17 cellular contexts compared by ENCODE assay signal in the genomic region with DNA sequence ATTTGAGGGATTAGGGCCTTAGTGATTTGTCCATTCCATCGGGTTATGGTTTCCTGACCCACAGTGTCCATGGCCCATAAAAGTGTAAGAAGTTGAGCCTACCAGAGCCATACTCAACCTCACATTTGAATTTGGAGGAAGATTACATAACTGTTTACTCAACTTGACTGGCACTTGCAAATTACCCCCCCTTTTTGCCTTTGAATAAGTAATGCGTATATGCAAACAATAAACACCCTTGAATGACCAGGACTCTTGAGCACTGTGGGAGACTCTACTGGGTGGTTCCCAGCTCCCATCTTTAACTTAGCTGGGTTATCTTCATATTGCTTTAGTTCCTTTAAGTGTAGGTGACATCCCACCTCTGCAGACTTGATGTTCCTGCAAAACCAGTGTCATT. TPM values are rescaled to one million over a fixed set of nuclear protein-coding genes. Genes with fewer than 3 reads are reported as not detected.
A peak's percentile ranks its signal among the peaks of the same experiment; 100 is the strongest.
DNase-seq lines count a peak whose midpoint lies in the region; ATAC-seq, FAIRE-seq and TF ChIP-seq lines count a peak whose summit lies in the region.
"Had no signal": no experiment of that assay in that cellular context is flagged by ENCODE, and none has a peak within 500 bp of the region (broad histone marks: within the 10 kb centered on the region; RNA-seq: fewer than 3 reads in every experiment).

No MANE protein-coding gene starts in this region.

- TF ChIP-seq CTCF in OCI-LY1 (IDR thresholded peaks at IDR 0.05; ENCODE audit: low read length), result no peak
- TF ChIP-seq CTCF in GM12878 (IDR thresholded peaks at IDR 0.05 in 2 of 3, conservative IDR thresholded peaks at IDR 0.05 in 1 of 3; ENCODE audit: control insufficient read depth in 2 of 3, extremely low read depth in 1 of 3, insufficient read depth in 1 of 3, low read depth in 3 of 3, low read length in 3 of 3), result no peak
- no peak for TF ChIP-seq CTCF in GM13977 (IDR thresholded peaks at IDR 0.05; ENCODE audit: extremely low read depth, insufficient read depth, missing control alignments)

- TF ChIP-seq EP300 in GM12878 (IDR thresholded peaks at IDR 0.05; ENCODE audit: borderline replicate concordance in 1 of 2, control insufficient read depth in 1 of 2, low read depth in 2 of 2, low read length in 2 of 2), result no peak

- no peaks in the 10 kb centered on the region for H3K36me3 ChIP-seq in OCI-LY1 (ENCODE audit: insufficient read depth, low read length)
- H3K36me3 ChIP-seq in GM12878 (ENCODE audit: control insufficient read depth in 2 of 2, insufficient read depth in 2 of 2, low read length in 1 of 2), result no peaks in the 10 kb centered on the region
- no peaks in the 10 kb centered on the region for H3K36me3 ChIP-seq in aorta (ENCODE audit: control insufficient read depth in 1 of 2, insufficient read depth in 2 of 2, low read length in 1 of 2)
- H3K36me3 ChIP-seq: BE2C had no signal

- SMC1A ChIA-PET in GM12878 (lab: Charles Lee; ENCODE audit: uncharacterized antibody, unreplicated experiment), result interaction anchor here (1.1 to 3.6 kb wide), 4 partner anchors 12 to 169 kb away, joined by 3 to 14 read pairs (median 6); no protein-coding TSS in a partner anchor

- H3K4me2 ChIP-seq in OCI-LY1 (ENCODE audit: low read length) (peak overlapping the region; percentile 64), GM12878 (ENCODE audit: control insufficient read depth, insufficient read depth) (no peak overlapping the region)
- H3K4me2 ChIP-seq: KMS-11 had no signal

- H3F3A ChIP-seq in OCI-LY1 (ENCODE audit: insufficient read depth, low read length), result no peaks in the 10 kb centered on the region; the same call in 1 of the 2 replicates

- no peak for TF ChIP-seq RAD21 in GM12878 (IDR thresholded peaks at IDR 0.05; ENCODE audit: insufficient read depth, low read depth, low read length)

- no peaks in the 10 kb centered on the region for H3K79me2 ChIP-seq in OCI-LY1 (ENCODE audit: insufficient read depth, low read length)
- no peaks in the 10 kb centered on the region for H3K79me2 ChIP-seq in GM12878 (ENCODE audit: control insufficient read depth, insufficient read depth, low read length)

- H3K9ac ChIP-seq in OCI-LY1 (ENCODE audit: low read length) (peak overlapping the region; percentile 64), GM12878 (ENCODE audit: control insufficient read depth, insufficient read depth, low read length) (no peak overlapping the region)
- H3K9ac ChIP-seq: KMS-11 had no signal

- H3K9me3 ChIP-seq in OCI-LY1 (ENCODE audit: low read length) (no peaks in the 10 kb centered on the region), GM12878 (replicated peaks; ENCODE audit: control insufficient read depth, insufficient read depth, low read length) (no peaks in the 10 kb centered on the region; the same call in 2 of the 3 replicates), aorta (ENCODE audit: control insufficient read depth, low read length) (peaks cover under 1% of the 10 kb centered on the region)
- H3K9me3 ChIP-seq: BE2C had no signal

- POLR2A ChIA-PET in GM12878 (lab: Charles Lee), result no interaction called here

- H3K4me3 ChIP-seq in OCI-LY1 (ENCODE audit: low read depth, low read length, poor library complexity, severe bottlenecking) (peak overlapping the region; percentile 51), GM12878 (no peak overlapping the region), aorta (ENCODE audit: low read length in 2 of 2) (no peak overlapping the region)

- RAD21 ChIA-PET in GM12878 (lab: Charles Lee; ENCODE audit: unreplicated experiment), result interaction anchor here (1.6 kb wide), 1 partner anchor 55 kb away, joined by 3 read pairs; no protein-coding TSS in a partner anchor

- in situ Hi-C loops in GM12878 (cut with MboI), result no loop called here
- in situ Hi-C loops in GM13977 (cut with MboI; ENCODE audit: low pct_unique_long_range_greater_than_20kb, low sequenced_read_pairs, unreplicated experiment), result no loop called here

- intact Hi-C loops in GM12878 (cut with micrococcal nuclease; ENCODE audit: unreplicated experiment) (no loop called here), aorta (cut with DNase I) (no loop called here)

- no peaks in the 10 kb centered on the region for H3K9me2 ChIP-seq in OCI-LY1 (ENCODE audit: low read depth, low read length)

- H3K27ac ChIP-seq in OCI-LY1 (ENCODE audit: low read depth, low read length, poor library complexity, severe bottlenecking) (peak overlapping the region; percentile 99), GM12878 (ENCODE audit: control insufficient read depth, insufficient read depth) (no peak overlapping the region), aorta (ENCODE audit: low read depth in 1 of 2, low read length in 2 of 2) (no peak overlapping the region)
- H3K27ac ChIP-seq: KMS-11 had no signal

- no peaks in the 10 kb centered on the region for H3K27me3 ChIP-seq in OCI-LY1 (ENCODE audit: insufficient read depth, low read length)
- no peaks in the 10 kb centered on the region for H3K27me3 ChIP-seq in GM12878 (replicated peaks in 1 of 2; ENCODE audit: control insufficient read depth in 2 of 2, insufficient read depth in 2 of 2, low read length in 1 of 2)
- no peaks in the 10 kb centered on the region for H3K27me3 ChIP-seq in aorta (ENCODE audit: control insufficient read depth in 1 of 2, insufficient read depth in 2 of 2, low read length in 1 of 2)
- H3K27me3 ChIP-seq: BE2C had no signal

- ATAC-seq in GM12878, result no peak
- no peak for ATAC-seq in aorta (ENCODE audit: low FRiP score)
- no peak for ATAC-seq in GM21515 (IDR thresholded peaks at IDR 0.05; ENCODE audit: unreplicated experiment)

- FAIRE-seq in GM12891 (lab: Jason Lieb, UNC) (no peak), GM12878 (lab: Jason Lieb, UNC) (no peak)
- FAIRE-seq: A204.1, GM18507 had no signal

- H3K4me1 ChIP-seq in OCI-LY1 (ENCODE audit: insufficient read depth, low read length, severe bottlenecking) (peaks cover 80% of the 10 kb centered on the region), GM12878 (ENCODE audit: control insufficient read depth, insufficient read depth, low read length) (peaks cover 11% of the 10 kb centered on the region), aorta (ENCODE audit: control insufficient read depth in 1 of 2, insufficient read depth in 2 of 2, low read length in 2 of 2) (no peaks in the 10 kb centered on the region)
- H3K4me1 ChIP-seq: BE2C had no signal

- 53% methylated on average over 2 of the region's 2 CpGs for WGBS in GM12878 (ENCODE audit: insufficient coverage, insufficient replicate concordance, low lambda C conversion rate, missing lambda C conversion rate)
- WGBS in aorta, 2 donors, result 97 to 100% methylated on average over 2 of the region's 2 CpGs

- no TSS peak for BruUV-seq in GM12878 (replicated peaks; lab: Mats Ljungman, UMichigan)

- H4K20me1 ChIP-seq in OCI-LY1 (ENCODE audit: insufficient read depth, low read length), result no peaks in the 10 kb centered on the region
- H4K20me1 ChIP-seq in GM12878 (ENCODE audit: control insufficient read depth, insufficient read depth), result no peaks in the 10 kb centered on the region

- H2AFZ ChIP-seq in OCI-LY1 (ENCODE audit: low read length), result no peak overlapping the region
- H2AFZ ChIP-seq in GM12878 (ENCODE audit: control insufficient read depth, low read depth, low read length), result no peak overlapping the region

- TF ChIP-seq POLR2A in GM12891 (IDR thresholded peaks at IDR 0.05; ENCODE audit: low read depth, low read length) (no peak), GM12878 (IDR thresholded peaks at IDR 0.05; ENCODE audit: low read depth, low read length) (no peak)

- no peak for DNase-seq in GM12891 (ENCODE audit: insufficient read length, low spot score)
- DNase-seq in GM12878 (ENCODE audit: low read depth, low spot score), result no peak
- no peak for DNase-seq in activated CD4-positive, alpha-beta T cell treated with anti-CD3 and anti-CD28 coated beads for 4 hours
- DNase-seq in aorta, result no peak
- no peak for DNase-seq in GM13977 (ENCODE audit: low spot score)
- DNase-seq: ACHN; BE2C; CD4-positive, alpha-beta memory T cell; DMS153; DMS79; GF-D8; H9 had no signal

- CTCF ChIA-PET in GM12878 (lab: Yijun Ruan, JAX), result interaction anchor here (0.8 to 1.5 kb wide), 3 partner anchors 28 to 180 kb away, joined by 3 read pairs; no protein-coding TSS in a partner anchor

TF ChIP-seq in GM12891, 5 proteins besides CTCF, POLR2A, EP300 and RAD21:
- TF ChIP-seq POU2F2 (IDR thresholded peaks at IDR 0.05; ENCODE audit: low read depth, low read length) (peak; percentile 45), PAX5 (IDR thresholded peaks at IDR 0.05; ENCODE audit: insufficient read depth, low read length, severe bottlenecking) (no peak)

TF ChIP-seq in GM12878, 131 proteins besides CTCF, POLR2A, EP300 and RAD21:
- TF ChIP-seq NRF1 (conservative IDR thresholded peaks at IDR 0.05; ENCODE audit: low read depth, low read length) (no peak), KDM1A (IDR thresholded peaks at IDR 0.05; ENCODE audit: borderline replicate concordance) (no peak)
- TF ChIP-seq, protein P1, sequence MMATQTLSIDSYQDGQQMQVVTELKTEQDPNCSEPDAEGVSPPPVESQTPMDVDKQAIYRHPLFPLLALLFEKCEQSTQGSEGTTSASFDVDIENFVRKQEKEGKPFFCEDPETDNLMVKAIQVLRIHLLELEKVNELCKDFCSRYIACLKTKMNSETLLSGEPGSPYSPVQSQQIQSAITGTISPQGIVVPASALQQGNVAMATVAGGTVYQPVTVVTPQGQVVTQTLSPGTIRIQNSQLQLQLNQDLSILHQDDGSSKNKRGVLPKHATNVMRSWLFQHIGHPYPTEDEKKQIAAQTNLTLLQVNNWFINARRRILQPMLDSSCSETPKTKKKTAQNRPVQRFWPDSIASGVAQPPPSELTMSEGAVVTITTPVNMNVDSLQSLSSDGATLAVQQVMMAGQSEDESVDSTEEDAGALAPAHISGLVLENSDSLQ (IDR thresholded peaks at IDR 0.05), result 0 out of 2 replicates have a peak, but pooled peaks have one; percentile 14

RNA-seq across cellular contexts. Expression of a gene that starts 30.6 kb away (rescaled TPM):
- 18.5 TPM for polyA plus RNA-seq in GM12891 (2012; ENCODE audit: low read depth, missing spikeins)
- total RNA-seq in GM12878 (2013; cell fraction: nucleolus; rRNA removed), result 43.7 and 48.5 TPM in 2 replicates
- 19.7 and 21.6 TPM in 2 replicates for total RNA-seq in GM12878 (2014; rRNA removed)
- 16.5 and 20.0 TPM in 2 replicates for total RNA-seq in GM12878 (2014; rRNA removed; fragmentation: Illumina TruSeq; extraction: Trizol)
- total RNA-seq in GM12878 (2021), result 24.4 and 25.9 TPM in 2 replicates
- polyA plus RNA-seq in GM12878 (2011; ENCODE audit: low read depth), result 17.5 TPM
- polyA plus RNA-seq in GM12878 (2011; rRNA removed), result 40.7 and 41.5 TPM in 2 replicates
- 29.4 and 38.6 TPM in 2 replicates for polyA plus RNA-seq in GM12878 (2011; cell fraction: cytosol; rRNA removed)
- 101 and 107 TPM in 2 replicates for polyA plus RNA-seq in GM12878 (2011; cell fraction: nucleus; rRNA removed)
- polyA plus RNA-seq in GM12878 (2012), result 19.2 and 19.4 TPM in 2 replicates
- 17.4 and 18.8 TPM in 2 replicates for polyA plus RNA-seq in GM12878 (2014; fragmentation: Illumina TruSeq; extraction: Trizol)
- 10 to 100 TPM in 1 of 2 experiments, 1 to 10 TPM in 1; 4.7 to 10.3 TPM for polyA plus RNA-seq in GM12878 (2014; fragmentation: Nextera tagmentation; extraction: Ambion mirVana)
- 14.1 and 14.2 TPM in 2 replicates for polyA plus RNA-seq in GM12878 (2014; rRNA removed)
- 10 to 100 TPM; 12.3 to 19.3 TPM for polyA plus RNA-seq in GM12878 (2016; fragmentation: Nextera tagmentation; extraction: Ambion mirVana)
- polyA minus RNA-seq in GM12878 (2011; rRNA and poly(A)+ RNA removed), result 40.2 and 47.0 TPM in 2 replicates
- polyA minus RNA-seq in GM12878 (2011; cell fraction: cytosol; rRNA and poly(A)+ RNA removed), result 7.8 and 18.5 TPM in 2 replicates
- 45.6 and 81.6 TPM in 2 replicates for polyA minus RNA-seq in GM12878 (2011; cell fraction: nucleus; rRNA and poly(A)+ RNA removed)
- total RNA-seq in aorta, result 10 to 100 TPM; 16.1 to 31.2 TPM
- polyA plus RNA-seq in aorta, result 1 to 10 TPM; 5.0 to 9.4 TPM
